Comparison of ENCODE assay signal across 25 cellular contexts in genomic region chr3:66912306-66912705, GRCh38.
DNase-seq lines count a peak whose midpoint lies in the region; ATAC-seq, FAIRE-seq and TF ChIP-seq lines count a peak whose summit lies in the region.
"Had no signal": no experiment of that assay in that cellular context is flagged by ENCODE, and none has a peak within 500 bp of the region (broad histone marks: within the 10 kb centered on the region; RNA-seq: fewer than 3 reads in every experiment).

No MANE protein-coding gene starts in this region.

- intact Hi-C loops in activated T-helper 1 cell treated with anti-CD3 and anti-CD28 coated beads, Interleukin-12 subunit alpha, Interleukin-12 subunit beta, Interleukin-2, Interleukin-4 antibody, amounts not matched to agents 30 ng/mL and 10 ng/mL and 1 ng/mL, durations not matched to agents 14 hours and 24 hours and 36 hours (cut with micrococcal nuclease): no loop called here

- H3K9ac ChIP-seq in endodermal cell (ENCODE audit: extremely low read depth, low read length, poor library complexity, severe bottlenecking): no peak overlapping the region
- H3K9ac ChIP-seq: BLaER1 treated with 17β-estradiol and CSF1 and Interleukin-3, amounts not matched to agents 10 nM and 100 nM; GM23248 had no signal

- H3K27ac ChIP-seq in endodermal cell (ENCODE audit: low read depth, low read length): no peak overlapping the region
- H3K27ac ChIP-seq: A549; BLaER1 treated with 17β-estradiol and CSF1 and Interleukin-3, amounts not matched to agents 10 nM and 100 nM; GM23248 had no signal

- no peak for TF ChIP-seq CTCF in endodermal cell (conservative IDR thresholded peaks at IDR 0.05)

- peaks cover 2% of the 10 kb centered on the region for H3K27me3 Mint-ChIP-seq in endodermal cell (ENCODE audit: insufficient read depth)
- H3K27me3 Mint-ChIP-seq in activated T-helper 1 cell treated with anti-CD3 and anti-CD28 coated beads, Interleukin-12 subunit alpha, Interleukin-12 subunit beta, Interleukin-2, Interleukin-4 antibody, amounts not matched to agents 30 ng/mL and 10 ng/mL and 1 ng/mL, durations not matched to agents 14 hours and 24 hours and 36 hours (ENCODE audit: insufficient read depth): no peaks in the 10 kb centered on the region

- H3K4me3 ChIP-seq in endodermal cell (ENCODE audit: low read length): peak overlapping the region; percentile 26
- H3K4me3 ChIP-seq: A549; BLaER1 treated with 17β-estradiol and CSF1 and Interleukin-3, amounts not matched to agents 10 nM and 100 nM; GM23248 had no signal

- no peak overlapping the region for H3K4me3 Mint-ChIP-seq in endodermal cell
- no peak overlapping the region for H3K4me3 Mint-ChIP-seq in activated T-helper 1 cell treated with anti-CD3 and anti-CD28 coated beads, Interleukin-12 subunit alpha, Interleukin-12 subunit beta, Interleukin-2, Interleukin-4 antibody, amounts not matched to agents 30 ng/mL and 10 ng/mL and 1 ng/mL, durations not matched to agents 14 hours and 24 hours and 36 hours
- H3K4me3 Mint-ChIP-seq: CD4-positive, alpha-beta memory T cell; H9 had no signal

- FAIRE-seq in H54 (lab: Jason Lieb, UNC): no peak
- FAIRE-seq: A549, GM12892, GM19239, H1 had no signal

- ATAC-seq in GM18505 (IDR thresholded peaks at IDR 0.05; ENCODE audit: unreplicated experiment): no peak
- ATAC-seq: A549, HCT116 had no signal

- peaks cover 39% of the 10 kb centered on the region for H3K9me3 ChIP-seq in endodermal cell (ENCODE audit: control insufficient read depth, low read length)
- H3K9me3 ChIP-seq: A549, BE2C had no signal

- H3K27me3 ChIP-seq in endodermal cell (ENCODE audit: control insufficient read depth, insufficient read depth, low read length, poor library complexity, severe bottlenecking): no peaks in the 10 kb centered on the region
- H3K27me3 ChIP-seq: BLaER1 treated with 17β-estradiol and CSF1 and Interleukin-3, amounts not matched to agents 10 nM and 100 nM had no signal

- H3K4me1 Mint-ChIP-seq in endodermal cell: no peaks in the 10 kb centered on the region
- no peaks in the 10 kb centered on the region for H3K4me1 Mint-ChIP-seq in activated T-helper 1 cell treated with anti-CD3 and anti-CD28 coated beads, Interleukin-12 subunit alpha, Interleukin-12 subunit beta, Interleukin-2, Interleukin-4 antibody, amounts not matched to agents 30 ng/mL and 10 ng/mL and 1 ng/mL, durations not matched to agents 14 hours and 24 hours and 36 hours (ENCODE audit: low read depth)
- H3K4me1 Mint-ChIP-seq: CD4-positive, alpha-beta memory T cell; H9 had no signal

- peaks cover 47% of the 10 kb centered on the region for H3K9me3 Mint-ChIP-seq in endodermal cell
- peaks cover 15% of the 10 kb centered on the region for H3K9me3 Mint-ChIP-seq in activated T-helper 1 cell treated with anti-CD3 and anti-CD28 coated beads, Interleukin-12 subunit alpha, Interleukin-12 subunit beta, Interleukin-2, Interleukin-4 antibody, amounts not matched to agents 30 ng/mL and 10 ng/mL and 1 ng/mL, durations not matched to agents 14 hours and 24 hours and 36 hours

- DNase-seq in MV-4-11 (lab: John Stamatoyannopoulos, UW) (peak; percentile 24), endodermal cell (no peak), renal cortical epithelial cell (ENCODE audit: low read depth) (peak; percentile 3), H54 (ENCODE audit: insufficient read length, low spot score) (no peak), NOMO-1 treated with DMSO at 0.1 percent for 48 hours (lab: John Stamatoyannopoulos, UW; ENCODE audit: unreplicated experiment) (no peak)
- DNase-seq in activated T-helper 1 cell treated with anti-CD3 and anti-CD28 coated beads, Interleukin-12 subunit alpha, Interleukin-12 subunit beta, Interleukin-2, Interleukin-4 antibody, amounts not matched to agents 30 ng/mL and 10 ng/mL and 1 ng/mL, durations not matched to agents 14 hours and 24 hours and 36 hours (ENCODE audit: low spot score): no peak
- DNase-seq: 8988T; ACHN; AML-193; BE2C; Calu3; CD4-positive, alpha-beta memory T cell; COR-L47; DMS53; DMS79 treated with DMSO at 0.1 percent for 48 hours; GF-D8; GM23248; H9 had no signal

- H3K36me3 Mint-ChIP-seq in endodermal cell (ENCODE audit: low read depth): peaks cover 2% of the 10 kb centered on the region
- H3K36me3 Mint-ChIP-seq in activated T-helper 1 cell treated with anti-CD3 and anti-CD28 coated beads, Interleukin-12 subunit alpha, Interleukin-12 subunit beta, Interleukin-2, Interleukin-4 antibody, amounts not matched to agents 30 ng/mL and 10 ng/mL and 1 ng/mL, durations not matched to agents 14 hours and 24 hours and 36 hours (ENCODE audit: low read depth): no peaks in the 10 kb centered on the region

- no peaks in the 10 kb centered on the region for H3K36me3 ChIP-seq in endodermal cell (ENCODE audit: control insufficient read depth, insufficient read depth, low read length)
- H3K36me3 ChIP-seq: BE2C; BLaER1 treated with 17β-estradiol and CSF1 and Interleukin-3, amounts not matched to agents 10 nM and 100 nM had no signal

- no peak overlapping the region for H3K27ac Mint-ChIP-seq in endodermal cell
- no peak overlapping the region for H3K27ac Mint-ChIP-seq in activated T-helper 1 cell treated with anti-CD3 and anti-CD28 coated beads, Interleukin-12 subunit alpha, Interleukin-12 subunit beta, Interleukin-2, Interleukin-4 antibody, amounts not matched to agents 30 ng/mL and 10 ng/mL and 1 ng/mL, durations not matched to agents 14 hours and 24 hours and 36 hours
- H3K27ac Mint-ChIP-seq: CD4-positive, alpha-beta memory T cell; H9 had no signal

- TF ChIP-seq POLR2A in H54 (IDR thresholded peaks at IDR 0.05; ENCODE audit: low read depth, low read length) (no peak), GM18505 (IDR thresholded peaks at IDR 0.05; ENCODE audit: borderline replicate concordance, extremely low read depth, insufficient read depth, insufficient read length) (no peak)

- no peaks in the 10 kb centered on the region for H3K4me1 ChIP-seq in endodermal cell (ENCODE audit: control insufficient read depth, insufficient read depth, low read length)
- H3K4me1 ChIP-seq: A549; BE2C; BLaER1 treated with 17β-estradiol and CSF1 and Interleukin-3, amounts not matched to agents 10 nM and 100 nM had no signal

Comparison
In these comparisons a context has a peak if more than half of its experiments do, and no peak if none do; other contexts are left out.
1. DNase-seq: peak in MV-4-11 (single experiment) and renal cortical epithelial cell (single experiment); none in endodermal cell (single experiment), H54 (single experiment), activated T-helper 1 cell treated with anti-CD3 and anti-CD28 coated beads, Interleukin-12 subunit alpha, Interleukin-12 subunit beta, Interleukin-2, Interleukin-4 antibody, amounts not matched to agents 30 ng/mL and 10 ng/mL and 1 ng/mL, durations not matched to agents 14 hours and 24 hours and 36 hours (single experiment) and NOMO-1 treated with DMSO at 0.1 percent for 48 hours (single experiment).